13 cellular contexts compared by ENCODE assay signal in genomic region chr20:34560141-34560523, GRCh38. TPM values are rescaled to one million over a fixed set of nuclear protein-coding genes. Genes with fewer than 3 reads are reported as not detected.
DNase-seq lines count a peak whose midpoint lies in the region; ATAC-seq and TF ChIP-seq lines count a peak whose summit lies in the region.
"Had no signal": no experiment of that assay in that cellular context is flagged by ENCODE, and none has a peak within 500 bp of the region (broad histone marks: within the 10 kb centered on the region; RNA-seq: fewer than 3 reads in every experiment).

No MANE protein-coding gene starts in this region.

- H3K9me3 ChIP-seq in CD4-positive, alpha-beta T cell (ENCODE audit: control insufficient read depth, low read length) = no peaks in the 10 kb centered on the region
- no peaks in the 10 kb centered on the region for H3K9me3 ChIP-seq in prostate gland

- no peak overlapping the region for H3K27ac ChIP-seq in CD4-positive, alpha-beta T cell (ENCODE audit: low read depth, low read length)
- peak overlapping the region; percentile 95 to 97 for H3K27ac ChIP-seq in prostate gland

- POLR2A ChIA-PET in CD4-positive, alpha-beta T cell (lab: Charles Lee) = interaction anchor here (0.7 kb wide), 1 partner anchor 44 kb away, joined by 3 read pairs; the partner anchor contains the start of gene DYNLRB1
- POLR2A ChIA-PET in activated B cell treated with CpG ODN at 0.5 μM for 24 hours (lab: Charles Lee) = no interaction called here

- TF ChIP-seq CTCF in CD4-positive, alpha-beta T cell (IDR thresholded peaks at IDR 0.05) = no peak
- TF ChIP-seq CTCF in activated B cell treated with CpG ODN at 0.5 μM for 24 hours (IDR thresholded peaks at IDR 0.05) (no peak), prostate gland (IDR thresholded peaks at IDR 0.05) (no peak)

- peaks cover 14% of the 10 kb centered on the region for H3K4me1 Mint-ChIP-seq in CD4-positive, alpha-beta T cell (ENCODE audit: low read depth)
- peaks cover 21% of the 10 kb centered on the region for H3K4me1 Mint-ChIP-seq in activated B cell treated with CpG ODN at 0.5 μM for 24 hours

- no peaks in the 10 kb centered on the region for H3K36me3 ChIP-seq in prostate gland

- 69% methylated on average over 12 of the region's 12 CpGs for WGBS in prostate gland

- CTCF ChIA-PET in CD4-positive, alpha-beta T cell (lab: Charles Lee) = no interaction called here
- CTCF ChIA-PET in activated B cell treated with CpG ODN at 0.5 μM for 24 hours (lab: Charles Lee) = no interaction called here

- no peaks in the 10 kb centered on the region for H3K4me1 ChIP-seq in prostate gland (replicated peaks)

- peaks cover 5% of the 10 kb centered on the region for H3K36me3 Mint-ChIP-seq in CD4-positive, alpha-beta T cell (ENCODE audit: low read depth)
- peaks cover 2% of the 10 kb centered on the region for H3K36me3 Mint-ChIP-seq in activated B cell treated with CpG ODN at 0.5 μM for 24 hours (ENCODE audit: low read depth)

- H3K4me3 ChIP-seq in prostate gland = no peak overlapping the region

- ATAC-seq in CD4-positive, alpha-beta T cell (ENCODE audit: poor library complexity) = no peak
- no peak for ATAC-seq in activated B cell treated with CpG ODN at 0.5 μM for 24 hours (ENCODE audit: low read depth)

- DNase-seq in CD4-positive, alpha-beta T cell = no peak
- DNase-seq in activated B cell treated with CpG ODN at 0.5 μM for 24 hours (no peak), hypothalamus (lab: John Stamatoyannopoulos, UW) (peak in 39 of 51 donors; percentile 8 to 87 (median 58)), prostate gland (ENCODE audit: low spot score) (no peak), dedifferentiated amniotic fluid mesenchymal stem cell (ENCODE audit: extremely low spot score) (no peak), mucosa of gallbladder (ENCODE audit: low spot score) (no peak), mesenteric fat pad (ENCODE audit: low spot score) (no peak)
- DNase-seq in activated CD4-positive, alpha-beta T cell treated with anti-CD3 and anti-CD28 coated beads, Interleukin-2, amount 50 U/mL, for 48 hours = no peak
- DNase-seq: activated CD4-positive, CD25-positive, alpha-beta regulatory T cell; activated naive CD8-positive, alpha-beta T cell treated with anti-CD3 and anti-CD28 coated beads, Interleukin-2, amount 50 U/mL, for 24 hours; NCI-H1092 treated with DMSO at 0.1 percent for 48 hours; NCI-H510A; small intestine had no signal

- no peaks in the 10 kb centered on the region for H3K27me3 ChIP-seq in CD4-positive, alpha-beta T cell (ENCODE audit: control insufficient read depth, insufficient read depth, low read length)
- no peaks in the 10 kb centered on the region for H3K27me3 ChIP-seq in prostate gland (replicated peaks; ENCODE audit: insufficient read depth)

- H3K27ac Mint-ChIP-seq in CD4-positive, alpha-beta T cell = peak overlapping the region; percentile 90
- H3K27ac Mint-ChIP-seq in activated B cell treated with CpG ODN at 0.5 μM for 24 hours = peak overlapping the region; percentile 66
- H3K27ac Mint-ChIP-seq: activated naive CD8-positive, alpha-beta T cell treated with anti-CD3 and anti-CD28 coated beads, Interleukin-2, amount 50 U/mL, for 24 hours had no signal

- H3K9me3 Mint-ChIP-seq in CD4-positive, alpha-beta T cell = no peaks in the 10 kb centered on the region
- H3K9me3 Mint-ChIP-seq in activated B cell treated with CpG ODN at 0.5 μM for 24 hours = no peaks in the 10 kb centered on the region
- H3K9me3 Mint-ChIP-seq: activated naive CD8-positive, alpha-beta T cell treated with anti-CD3 and anti-CD28 coated beads, Interleukin-2, amount 50 U/mL, for 24 hours had no signal

- no peak for TF ChIP-seq POLR2A in prostate gland (IDR thresholded peaks at IDR 0.05)

- H3K27me3 Mint-ChIP-seq in CD4-positive, alpha-beta T cell = no peaks in the 10 kb centered on the region
- no peaks in the 10 kb centered on the region for H3K27me3 Mint-ChIP-seq in activated B cell treated with CpG ODN at 0.5 μM for 24 hours
- H3K27me3 Mint-ChIP-seq: activated naive CD8-positive, alpha-beta T cell treated with anti-CD3 and anti-CD28 coated beads, Interleukin-2, amount 50 U/mL, for 24 hours had no signal

- intact Hi-C loops in CD4-positive, alpha-beta T cell (cut with DNase I, micrococcal nuclease) = loop anchor here in 1 of 2 experiments (5.0 kb wide), 1 partner anchor 117 kb away; the partner anchor contains the start of gene PIGU
- intact Hi-C loops in activated B cell treated with CpG ODN at 0.5 μM for 24 hours (cut with micrococcal nuclease) = no loop called here
- intact Hi-C loops in prostate gland (cut with DNase I) = no loop called here

- H3K4me3 Mint-ChIP-seq in CD4-positive, alpha-beta T cell = peak overlapping the region; percentile 86
- H3K4me3 Mint-ChIP-seq in activated B cell treated with CpG ODN at 0.5 μM for 24 hours = peak overlapping the region; percentile 30

RNA-seq across cellular contexts. Expression of gene MAP1LC3A, which starts 1.6 kb away (rescaled TPM):
- 10 to 100 TPM; 17.5 to 17.7 TPM for total RNA-seq in CD4-positive, alpha-beta T cell
- 1.6 TPM in 2 replicates for total RNA-seq in activated B cell treated with CpG ODN at 0.5 μM for 24 hours
- total RNA-seq in prostate gland = 100 to 1,000 TPM in 1 of 2 donors, 10 to 100 TPM in 1; 74.3 to 128 TPM
- total RNA-seq in mucosa of gallbladder = 94.4 TPM
- 48.1 TPM for total RNA-seq in mesenteric fat pad

RNA-seq across cellular contexts. Expression of gene DYNLRB1, which starts 43.9 kb away (rescaled TPM):
- 10 to 100 TPM; 38.3 to 40.3 TPM for total RNA-seq in CD4-positive, alpha-beta T cell
- total RNA-seq in activated B cell treated with CpG ODN at 0.5 μM for 24 hours (62.7 and 65.9 TPM in 2 replicates), prostate gland (100 to 1,000 TPM; 132 to 247 TPM), mucosa of gallbladder (143 TPM), mesenteric fat pad (131 TPM)

Comparison
In these comparisons a context has a peak if more than half of its experiments do, and no peak if none do; other contexts are left out.
1. DNase-seq: peak in hypothalamus (39 of 51); none in CD4-positive, alpha-beta T cell (0 of 10), activated B cell treated with CpG ODN at 0.5 μM for 24 hours (single experiment), prostate gland (single experiment), dedifferentiated amniotic fluid mesenchymal stem cell (single experiment), mucosa of gallbladder (single experiment), activated CD4-positive, alpha-beta T cell treated with anti-CD3 and anti-CD28 coated beads, Interleukin-2, amount 50 U/mL, for 48 hours (0 of 2) and mesenteric fat pad (single experiment).